18 cellular contexts compared by ENCODE assay signal in the genomic region with DNA sequence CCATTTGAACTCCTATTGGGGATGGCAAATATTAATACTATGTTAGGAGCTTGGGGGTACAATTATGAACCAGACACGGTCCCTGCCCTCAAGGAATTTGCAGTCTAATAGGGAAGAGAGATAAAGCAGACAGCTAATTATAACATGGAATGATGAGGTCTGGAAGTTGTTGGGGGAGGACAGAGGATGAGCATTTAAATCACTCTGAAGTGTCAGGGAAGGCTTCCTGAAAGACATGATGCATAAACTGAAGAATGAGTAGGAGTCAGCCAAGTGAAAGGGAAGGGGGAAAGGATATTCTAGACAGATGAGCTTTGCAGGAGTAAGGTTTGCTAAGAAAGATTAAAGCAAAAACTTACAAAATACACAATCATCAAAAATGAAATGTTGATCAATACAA. TPM values are rescaled to one million over a fixed set of nuclear protein-coding genes. Genes with fewer than 3 reads are reported as not detected.
A peak's percentile ranks its signal among the peaks of the same experiment; 100 is the strongest.
DNase-seq lines count a peak whose midpoint lies in the region; ATAC-seq and TF ChIP-seq lines count a peak whose summit lies in the region.
"Had no signal": no experiment of that assay in that cellular context is flagged by ENCODE, and none has a peak within 500 bp of the region (broad histone marks: within the 10 kb centered on the region; RNA-seq: fewer than 3 reads in every experiment).

No MANE protein-coding gene starts in this region.

- H2AFZ ChIP-seq in SK-N-SH (ENCODE audit: low read depth) = no peak overlapping the region
- H2AFZ ChIP-seq: PC-9 had no signal

- H3K27me3 Mint-ChIP-seq in nephron progenitor cell (ENCODE audit: low read depth, poor library complexity) = peaks cover 11% of the 10 kb centered on the region

- no peak overlapping the region for H3K4me2 ChIP-seq in SK-N-SH
- H3K4me2 ChIP-seq: PC-9 had no signal

- POLR2A ChIA-PET in SK-N-SH (lab: Yijun Ruan, JAX) = no interaction called here

- intact Hi-C loops in posterior vena cava (cut with DNase I) = no loop called here

- peak overlapping the region; percentile 41 for H3K27ac Mint-ChIP-seq in nephron progenitor cell
- H3K27ac Mint-ChIP-seq: CD14-positive monocyte had no signal

- H3K9me3 ChIP-seq in SK-N-SH = no peaks in the 10 kb centered on the region

- H3K27ac ChIP-seq in SK-N-SH (ENCODE audit: low read depth in 2 of 2, low read length in 1 of 2) = peak overlapping the region in 1 of 2 experiments; percentile 50; a peak in 1 of 4 replicates
- H3K27ac ChIP-seq in foreskin keratinocyte = no peak overlapping the region
- H3K27ac ChIP-seq: PC-9 had no signal

- 56% methylated on average over 1 of the region's 1 CpG for WGBS in SK-N-SH (ENCODE audit: low lambda C conversion rate)

- H3K27me3 ChIP-seq in SK-N-SH (ENCODE audit: insufficient read depth) (no peaks in the 10 kb centered on the region), foreskin keratinocyte (no peaks in the 10 kb centered on the region)

- H3K4me1 ChIP-seq in SK-N-SH (ENCODE audit: control insufficient read depth in 1 of 2, insufficient read depth in 2 of 2, low read depth in 1 of 2, low read length in 1 of 2) = no peaks in the 10 kb centered on the region; a peak in 1 of 4 replicates
- no peaks in the 10 kb centered on the region for H3K4me1 ChIP-seq in foreskin keratinocyte

- H3K4me3 ChIP-seq in SK-N-SH (ENCODE audit: low read depth in 2 of 2, low read length in 1 of 2) (no peak overlapping the region), fibroblast of pulmonary artery (replicated peaks; ENCODE audit: low read depth, low read length) (no peak overlapping the region)
- H3K4me3 ChIP-seq: PC-9 had no signal

- no peaks in the 10 kb centered on the region for H3K36me3 ChIP-seq in SK-N-SH (replicated peaks in 1 of 2; ENCODE audit: control insufficient read depth in 1 of 2, insufficient read depth in 2 of 2, low read length in 1 of 2)

- H3K9me3 Mint-ChIP-seq in nephron progenitor cell = peaks cover 39% of the 10 kb centered on the region

- CTCF ChIA-PET in SK-N-SH (lab: Yijun Ruan, JAX) = no interaction called here

- H3F3A ChIP-seq in SK-N-SH (replicated peaks; ENCODE audit: insufficient read depth) = no peaks in the 10 kb centered on the region

- no peaks in the 10 kb centered on the region for H3K79me2 ChIP-seq in SK-N-SH (ENCODE audit: insufficient read depth)

- H3K36me3 Mint-ChIP-seq in nephron progenitor cell (ENCODE audit: low read depth) = no peaks in the 10 kb centered on the region
- H3K36me3 Mint-ChIP-seq: CD14-positive monocyte had no signal

- H3K9me2 ChIP-seq in SK-N-SH = no peaks in the 10 kb centered on the region

- H4K20me1 ChIP-seq in SK-N-SH (ENCODE audit: insufficient read depth) = no peaks in the 10 kb centered on the region

- TF ChIP-seq CTCF in SK-N-SH (IDR thresholded peaks at IDR 0.05) (no peak), fibroblast of pulmonary artery (IDR thresholded peaks at IDR 0.05; ENCODE audit: low read length, missing control alignments) (no peak), nephron progenitor cell (IDR thresholded peaks at IDR 0.05) (no peak), foreskin keratinocyte (conservative IDR thresholded peaks at IDR 0.05) (no peak)

- ATAC-seq in foreskin keratinocyte = no peak

- H3K9ac ChIP-seq in SK-N-SH = no peak overlapping the region

- TF ChIP-seq RAD21 in SK-N-SH (IDR thresholded peaks at IDR 0.05; ENCODE audit: low read length) = no peak

- DNase-seq in ELR (ENCODE audit: low read depth) (peak; percentile 6), SK-N-SH (no peak), fibroblast of pulmonary artery (ENCODE audit: low read depth) (peak; percentile 16), nephron progenitor cell (no peak), pons (ENCODE audit: low spot score) (no peak), foreskin keratinocyte (no peak), AG20443 (ENCODE audit: low spot score) (no peak), posterior vena cava (ENCODE audit: low spot score) (no peak)
- DNase-seq: AML-193, DMS79 treated with DMSO at 0.1 percent for 48 hours, GDM1, KBM-7, NCI-H1417, NCI-H187, NCI-H2227 treated with DMSO at 0.1 percent for 48 hours, NCI-H524, PC-9 had no signal

- H3K4me1 Mint-ChIP-seq in nephron progenitor cell = peaks cover 57% of the 10 kb centered on the region

- peak overlapping the region; percentile 44 for H3K4me3 Mint-ChIP-seq in nephron progenitor cell
- H3K4me3 Mint-ChIP-seq: CD14-positive monocyte had no signal

- peak; percentile 39 to 71; a peak in 3 of 4 replicates for TF ChIP-seq EP300 in SK-N-SH (IDR thresholded peaks at IDR 0.05; ENCODE audit: borderline replicate concordance in 1 of 2, low read depth in 1 of 2, low read length in 1 of 2)

TF ChIP-seq in SK-N-SH, 30 proteins besides CTCF, POLR2A, EP300 and RAD21:
- TF ChIP-seq TCF12 (IDR thresholded peaks at IDR 0.05) (peak; percentile 74), FOSL2 (IDR thresholded peaks at IDR 0.05; ENCODE audit: borderline replicate concordance, low read depth) (peak; percentile 13; the same call in 1 of the 2 replicates), CHD2 (IDR thresholded peaks at IDR 0.05; ENCODE audit: low read length, partially characterized antibody) (no peak), FOXJ3 (CRISPR knock-in tag; IDR thresholded peaks at IDR 0.05) (no peak), JUND (IDR thresholded peaks at IDR 0.05) (peak; percentile 41; the same call in 1 of the 2 replicates), NFIC (IDR thresholded peaks at IDR 0.05; ENCODE audit: borderline replicate concordance) (peak; percentile 44; the same call in 1 of the 2 replicates)
- TF ChIP-seq, protein P1, sequence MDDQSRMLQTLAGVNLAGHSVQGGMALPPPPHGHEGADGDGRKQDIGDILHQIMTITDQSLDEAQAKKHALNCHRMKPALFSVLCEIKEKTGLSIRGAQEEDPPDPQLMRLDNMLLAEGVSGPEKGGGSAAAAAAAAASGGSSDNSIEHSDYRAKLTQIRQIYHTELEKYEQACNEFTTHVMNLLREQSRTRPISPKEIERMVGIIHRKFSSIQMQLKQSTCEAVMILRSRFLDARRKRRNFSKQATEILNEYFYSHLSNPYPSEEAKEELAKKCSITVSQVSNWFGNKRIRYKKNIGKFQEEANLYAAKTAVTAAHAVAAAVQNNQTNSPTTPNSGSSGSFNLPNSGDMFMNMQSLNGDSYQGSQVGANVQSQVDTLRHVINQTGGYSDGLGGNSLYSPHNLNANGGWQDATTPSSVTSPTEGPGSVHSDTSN (IDR thresholded peaks at IDR 0.05) = peak; percentile 90

RNA-seq across cellular contexts. Expression of a gene that starts 15.9 kb away (rescaled TPM):
- polyA plus RNA-seq in SK-N-SH (2012; rRNA removed) = 50.9 and 72.3 TPM in 2 replicates
- 43.2 and 53.1 TPM in 2 replicates for polyA plus RNA-seq in SK-N-SH (2012; cell fraction: cytosol; rRNA removed)
- 19.3 and 28.0 TPM in 2 replicates for polyA plus RNA-seq in SK-N-SH (2012; cell fraction: nucleus; rRNA removed)
- total RNA-seq in foreskin keratinocyte = 4.0 and 5.1 TPM in 2 replicates
- polyA plus RNA-seq in foreskin keratinocyte = 4.9 and 6.0 TPM in 2 replicates
- not detected for total RNA-seq in posterior vena cava
- polyA plus RNA-seq: CD14-positive monocyte had no signal

Comparison
In these comparisons a context has a peak if more than half of its experiments do, and no peak if none do; other contexts are left out.
1. DNase-seq: peak in ELR (single experiment) and fibroblast of pulmonary artery (single experiment); none in SK-N-SH (single experiment), nephron progenitor cell (single experiment), pons (single experiment), foreskin keratinocyte (0 of 2), AG20443 (single experiment) and posterior vena cava (single experiment).